Comparison of ENCODE assay signal across 28 cellular contexts in the genomic region with DNA sequence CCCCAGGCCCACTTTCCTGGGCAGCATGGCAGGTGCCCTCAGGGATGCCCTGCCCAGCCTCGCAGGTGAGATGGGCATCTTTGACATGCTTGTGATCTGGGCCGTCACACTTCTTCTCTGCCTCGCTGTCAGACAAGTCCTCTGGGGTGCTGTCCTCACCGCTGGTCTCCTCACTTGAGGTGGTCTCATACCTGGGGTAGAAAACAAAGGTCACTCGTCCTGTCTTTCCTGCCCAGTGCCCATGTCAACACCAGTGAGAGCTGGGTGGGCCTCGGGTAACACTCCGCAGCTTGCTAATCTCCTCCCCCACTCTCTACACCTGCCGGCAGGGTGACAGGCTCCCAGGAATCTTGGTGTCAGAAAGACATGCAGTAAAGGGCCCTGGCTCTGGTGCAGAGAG.
"Had no signal": no experiment of that assay in that cellular context is flagged by ENCODE, and none has a peak within 500 bp of the region (broad histone marks: within the 10 kb centered on the region; RNA-seq: fewer than 3 reads in every experiment).

No MANE protein-coding gene starts in this region.

- H3K27me3 ChIP-seq: stomach, suprapubic skin, testis, thyroid gland, tibial artery, tibial nerve, transverse colon, upper lobe of left lung, upper lobe of right lung, uterus, vagina had no signal

- H3K27me3 Mint-ChIP-seq: stimulated activated memory B cell treated with anti-CD40 and anti-IgM and Interleukin-4, amounts not matched to agents 10 μg/mL and 1 μg/mL and 100 μg/mL, for 72 hours; stimulated activated naive B cell treated with anti-CD40 and anti-IgM and Interleukin-4, amounts not matched to agents 10 μg/mL and 1 μg/mL and 100 μg/mL, for 72 hours; stimulated activated naive CD8-positive, alpha-beta T cell treated with anti-CD3 and anti-CD28 coated beads, Interleukin-15, amount 100 ng/mL, for 72 hours; stimulated activated naive CD8-positive, alpha-beta T cell treated with anti-CD3 and anti-CD28 coated beads, Interleukin-15, Interleukin-2, amounts not matched to agents 100 ng/mL and 50 ng/mL, for 24 hours had no signal

- H3K36me3 ChIP-seq: stomach, suprapubic skin, thoracic aorta, thyroid gland, tibial artery, transverse colon, upper lobe of left lung, upper lobe of right lung, uterus, vagina had no signal

- H3K36me3 Mint-ChIP-seq: stimulated activated effector memory CD8-positive, alpha-beta T cell treated with anti-CD3 and anti-CD28 coated beads, Interleukin-12 subunit alpha, Interleukin-12 subunit beta, amount 100 ng/mL, for 72 hours; stimulated activated memory B cell treated with anti-CD40 and anti-IgM and Interleukin-4, amounts not matched to agents 10 μg/mL and 1 μg/mL and 100 μg/mL, for 72 hours; stimulated activated naive B cell treated with anti-CD40 and anti-IgM and Interleukin-4, amounts not matched to agents 10 μg/mL and 1 μg/mL and 100 μg/mL, for 72 hours had no signal

- H3K27ac Mint-ChIP-seq: stimulated activated effector memory CD8-positive, alpha-beta T cell treated with anti-CD3 and anti-CD28 coated beads, Interleukin-12 subunit alpha, Interleukin-12 subunit beta, amount 100 ng/mL, for 72 hours; stimulated activated memory B cell treated with anti-CD40 and anti-IgM and Interleukin-4, amounts not matched to agents 10 μg/mL and 1 μg/mL and 100 μg/mL, for 72 hours; stimulated activated naive B cell treated with anti-CD40 and anti-IgM and Interleukin-4, amounts not matched to agents 10 μg/mL and 1 μg/mL and 100 μg/mL, for 72 hours; stimulated activated naive CD8-positive, alpha-beta T cell treated with anti-CD3 and anti-CD28 coated beads, Interleukin-15, amount 100 ng/mL, for 72 hours; stimulated activated naive CD8-positive, alpha-beta T cell treated with anti-CD3 and anti-CD28 coated beads, Interleukin-15, Interleukin-2, amounts not matched to agents 100 ng/mL and 50 ng/mL, for 24 hours; type B pancreatic cell had no signal

- H3K4me1 ChIP-seq: stomach, suprapubic skin, testis, tibial artery, transverse colon, uterus, vagina had no signal

- ATAC-seq: stimulated activated effector memory CD8-positive, alpha-beta T cell treated with anti-CD3 and anti-CD28 coated beads, Interleukin-12 subunit alpha, Interleukin-12 subunit beta, amount 100 ng/mL, for 72 hours; stimulated activated memory B cell treated with anti-CD40 and anti-IgM and Interleukin-4, amounts not matched to agents 10 μg/mL and 1 μg/mL and 100 μg/mL, for 72 hours; stimulated activated naive B cell treated with anti-CD40 and anti-IgM and Interleukin-4, amounts not matched to agents 10 μg/mL and 1 μg/mL and 100 μg/mL, for 72 hours; stimulated activated naive CD8-positive, alpha-beta T cell treated with anti-CD3 and anti-CD28 coated beads, Interleukin-15, amount 100 ng/mL, for 72 hours; stimulated activated naive CD8-positive, alpha-beta T cell treated with anti-CD3 and anti-CD28 coated beads, Interleukin-15, Interleukin-2, amounts not matched to agents 100 U/mL and 50 U/mL, for 24 hours; upper lobe of right lung had no signal

- H3K4me3 Mint-ChIP-seq: stimulated activated effector memory CD8-positive, alpha-beta T cell treated with anti-CD3 and anti-CD28 coated beads, Interleukin-12 subunit alpha, Interleukin-12 subunit beta, amount 100 ng/mL, for 72 hours; stimulated activated memory B cell treated with anti-CD40 and anti-IgM and Interleukin-4, amounts not matched to agents 10 μg/mL and 1 μg/mL and 100 μg/mL, for 72 hours; stimulated activated naive B cell treated with anti-CD40 and anti-IgM and Interleukin-4, amounts not matched to agents 10 μg/mL and 1 μg/mL and 100 μg/mL, for 72 hours; stimulated activated naive CD8-positive, alpha-beta T cell treated with anti-CD3 and anti-CD28 coated beads, Interleukin-15, amount 100 ng/mL, for 72 hours; stimulated activated naive CD8-positive, alpha-beta T cell treated with anti-CD3 and anti-CD28 coated beads, Interleukin-15, Interleukin-2, amounts not matched to agents 100 ng/mL and 50 ng/mL, for 24 hours; type B pancreatic cell had no signal

- DNase-seq: stimulated activated CD4-positive, alpha-beta T cell treated with anti-CD3 and anti-CD28 coated beads, Interleukin-2, amount 100 ng/mL, for 48 hours; stimulated activated CD4-positive, alpha-beta T cell treated with anti-CD3 and anti-CD28 coated beads, Interleukin-4, amount 100 ng/mL, for 1 hour; stimulated activated CD4-positive, alpha-beta T cell treated with anti-CD3 and anti-CD28 coated beads, Interleukin-4, amount 100 ng/mL, for 24 hours; stimulated activated CD4-positive, alpha-beta T cell treated with anti-CD3 and anti-CD28 coated beads, Interleukin-4, amount 100 ng/mL, for 4 hours; stimulated activated CD8-positive, alpha-beta memory T cell treated with anti-CD3 and anti-CD28 coated beads, Interleukin-4, amount 100 ng/mL, for 48 hours; stimulated activated naive B cell treated with anti-CD40 and anti-IgM and Interleukin-4, amounts not matched to agents 10 μg/mL and 1 μg/mL and 100 μg/mL, for 72 hours; stimulated activated naive CD4-positive, alpha-beta T cell; stimulated activated naive CD4-positive, alpha-beta T cell treated with Interleukin-2 at 50 U/mL for 16 hours; stimulated activated naive CD8-positive, alpha-beta T cell treated with anti-CD3 and anti-CD28 coated beads, Interleukin-15, amount 100 ng/mL, for 72 hours; stimulated activated naive CD8-positive, alpha-beta T cell treated with anti-CD3 and anti-CD28 coated beads, Interleukin-15, Interleukin-2, amounts not matched to agents 100 U/mL and 50 U/mL, for 24 hours; stomach; substantia nigra; testis; thyroid gland; tibial artery; transverse colon; trophoblast cell; upper lobe of left lung; upper lobe of right lung; uterus had no signal

- H3K4me3 ChIP-seq: stomach, suprapubic skin, testis, thoracic aorta, thyroid gland, tibial artery, tibial nerve, transverse colon, upper lobe of left lung, upper lobe of right lung, uterus, vagina had no signal

- H3K9me3 ChIP-seq: stomach, suprapubic skin, testis, thoracic aorta, thyroid gland, tibial artery, tibial nerve, transverse colon, upper lobe of left lung, upper lobe of right lung, uterus, vagina had no signal

- H3K27ac ChIP-seq: stomach, suprapubic skin, testis, thoracic aorta, thyroid gland, tibial artery, tibial nerve, transverse colon, upper lobe of left lung, upper lobe of right lung, uterus, vagina had no signal

- H3K9me3 Mint-ChIP-seq: stimulated activated effector memory CD8-positive, alpha-beta T cell treated with anti-CD3 and anti-CD28 coated beads, Interleukin-12 subunit alpha, Interleukin-12 subunit beta, amount 100 ng/mL, for 72 hours; stimulated activated naive CD8-positive, alpha-beta T cell treated with anti-CD3 and anti-CD28 coated beads, Interleukin-15, Interleukin-2, amounts not matched to agents 100 ng/mL and 50 ng/mL, for 24 hours; type B pancreatic cell had no signal
